Comparison of ENCODE assay signal across 10 cellular contexts in the genomic region with DNA sequence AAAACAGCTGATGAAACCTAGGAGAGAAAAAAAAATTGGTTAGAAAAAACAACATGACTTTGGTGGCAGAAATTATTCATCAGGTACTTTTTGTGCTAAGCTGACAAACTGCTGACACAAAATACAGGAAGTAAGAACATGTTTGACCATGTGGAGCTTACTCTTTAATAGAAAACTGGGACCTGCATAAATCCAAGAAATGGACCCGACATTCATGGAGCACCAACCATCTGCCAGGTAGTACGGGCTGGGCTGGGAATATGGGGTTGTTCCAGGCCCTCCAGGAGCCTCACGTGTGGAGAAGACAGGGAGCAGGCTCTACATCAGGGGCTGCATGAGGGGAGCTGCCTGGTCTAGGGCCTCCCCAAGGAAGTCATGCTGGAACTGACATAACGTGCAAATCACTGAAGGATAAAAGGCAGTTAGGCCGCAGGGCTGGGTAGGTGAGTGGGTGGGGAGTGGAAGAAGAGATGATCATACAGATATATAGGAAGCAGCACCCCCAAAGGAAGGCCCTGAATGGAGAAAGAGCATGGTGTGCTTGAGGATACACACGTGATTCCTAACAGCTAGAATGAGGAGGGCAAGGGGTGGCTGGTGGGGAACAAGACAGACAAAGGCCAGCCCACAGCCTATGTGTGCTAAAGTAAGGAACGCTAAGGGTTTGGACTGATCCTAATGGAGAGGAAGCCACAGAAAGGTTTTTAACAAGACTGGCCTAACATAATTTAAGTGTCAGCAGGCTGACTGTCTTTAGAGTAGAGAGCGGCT. TPM values are rescaled to one million over a fixed set of nuclear protein-coding genes. Genes with fewer than 3 reads are reported as not detected.
DNase-seq lines count a peak whose midpoint lies in the region; ATAC-seq and TF ChIP-seq lines count a peak whose summit lies in the region.
"Had no signal": no experiment of that assay in that cellular context is flagged by ENCODE, and none has a peak within 500 bp of the region (broad histone marks: within the 10 kb centered on the region; RNA-seq: fewer than 3 reads in every experiment).

No MANE protein-coding gene starts in this region.

- no peak overlapping the region for H2AFZ ChIP-seq in DND-41 (ENCODE audit: low read depth, low read length)

- H3K36me3 Mint-ChIP-seq in activated naive CD4-positive, alpha-beta T cell treated with anti-CD3 and anti-CD28 coated beads, Interleukin-2, amount 50 U/mL, for 24 hours, result peaks cover 15% of the 10 kb centered on the region

- no peak overlapping the region for H3K4me2 ChIP-seq in DND-41 (ENCODE audit: insufficient read depth, low read length)

- peak overlapping the region; percentile 98 for H3K27ac Mint-ChIP-seq in activated naive CD4-positive, alpha-beta T cell treated with anti-CD3 and anti-CD28 coated beads, Interleukin-2, amount 50 U/mL, for 24 hours

- H4K20me1 ChIP-seq in DND-41 (ENCODE audit: insufficient read depth, low read length), result peaks cover 6% of the 10 kb centered on the region; the same call in 1 of the 2 replicates

- peaks cover 26% of the 10 kb centered on the region for H3K79me2 ChIP-seq in DND-41 (ENCODE audit: insufficient read depth, low read length)

- H3K27me3 ChIP-seq in DND-41 (ENCODE audit: insufficient read depth, low read length, poor library complexity) (no peaks in the 10 kb centered on the region), H7 (ENCODE audit: control insufficient read depth, insufficient read depth, low read length) (no peaks in the 10 kb centered on the region)

- no peak for TF ChIP-seq CTCF in DND-41 (IDR thresholded peaks at IDR 0.05; ENCODE audit: borderline replicate concordance, extremely low read depth, low read length, poor library complexity, severe bottlenecking)

- 0 out of 2 replicates have a peak overlapping the region, but pooled peaks have one; percentile 13 for H3K27ac ChIP-seq in DND-41 (ENCODE audit: low read length)

- H3K9me3 Mint-ChIP-seq in activated naive CD4-positive, alpha-beta T cell treated with anti-CD3 and anti-CD28 coated beads, Interleukin-2, amount 50 U/mL, for 24 hours, result no peaks in the 10 kb centered on the region

- H3K27me3 Mint-ChIP-seq in activated naive CD4-positive, alpha-beta T cell treated with anti-CD3 and anti-CD28 coated beads, Interleukin-2, amount 50 U/mL, for 24 hours, result no peaks in the 10 kb centered on the region

- H3K4me3 ChIP-seq in DND-41 (ENCODE audit: low read depth in 1 of 2, low read length in 2 of 2) (no peak overlapping the region), H7 (ENCODE audit: insufficient read depth, low read depth, low read length) (no peak overlapping the region)

- H3K4me1 ChIP-seq in DND-41 (ENCODE audit: insufficient read depth, low read length), result no peaks in the 10 kb centered on the region

- H3K9ac ChIP-seq in DND-41 (ENCODE audit: low read depth, low read length), result no peak overlapping the region

- no peaks in the 10 kb centered on the region for H3K9me3 ChIP-seq in DND-41 (ENCODE audit: insufficient read depth, low read length, severe bottlenecking)

- H3K4me1 Mint-ChIP-seq in activated naive CD4-positive, alpha-beta T cell treated with anti-CD3 and anti-CD28 coated beads, Interleukin-2, amount 50 U/mL, for 24 hours, result peaks cover 30% of the 10 kb centered on the region

- H3K36me3 ChIP-seq in DND-41 (ENCODE audit: insufficient read depth, low read length), result peaks cover 44% of the 10 kb centered on the region
- no peaks in the 10 kb centered on the region for H3K36me3 ChIP-seq in H7 (replicated peaks; ENCODE audit: control insufficient read depth, insufficient read depth, low read length)

- ATAC-seq in DND-41 (ENCODE audit: insufficient read depth, low read depth) (no peak), GM19372 (IDR thresholded peaks at IDR 0.05; ENCODE audit: low read depth, unreplicated experiment) (peak; percentile 49), HG03097 (IDR thresholded peaks at IDR 0.05; ENCODE audit: low FRiP score, unreplicated experiment) (peak; percentile 40), GM18858 (IDR thresholded peaks at IDR 0.05; ENCODE audit: unreplicated experiment) (no peak)
- ATAC-seq: sciatic nerve had no signal

- no peak for DNase-seq in DND-41
- no peak for DNase-seq in H7
- no peak for DNase-seq in dedifferentiated amniotic fluid mesenchymal stem cell (ENCODE audit: extremely low spot score)
- no peak for DNase-seq in GM03348 (ENCODE audit: low spot score)
- DNase-seq: NCI-H2227 treated with DMSO at 0.1 percent for 48 hours had no signal

- peak overlapping the region; percentile 84 for H3K4me3 Mint-ChIP-seq in activated naive CD4-positive, alpha-beta T cell treated with anti-CD3 and anti-CD28 coated beads, Interleukin-2, amount 50 U/mL, for 24 hours

RNA-seq across cellular contexts. Expression of a gene that starts 26.1 kb away (rescaled TPM):
- 9.3 and 14.1 TPM in 2 replicates for total RNA-seq in H7 (2014; rRNA removed; shearing (Covaris generic))

Comparison
In these comparisons a context has a peak if more than half of its experiments do, and no peak if none do; other contexts are left out.
1. ATAC-seq: peak in GM19372 (single experiment) and HG03097 (single experiment); none in DND-41 (single experiment) and GM18858 (single experiment).